12 cellular contexts compared by ENCODE assay signal in the genomic region with DNA sequence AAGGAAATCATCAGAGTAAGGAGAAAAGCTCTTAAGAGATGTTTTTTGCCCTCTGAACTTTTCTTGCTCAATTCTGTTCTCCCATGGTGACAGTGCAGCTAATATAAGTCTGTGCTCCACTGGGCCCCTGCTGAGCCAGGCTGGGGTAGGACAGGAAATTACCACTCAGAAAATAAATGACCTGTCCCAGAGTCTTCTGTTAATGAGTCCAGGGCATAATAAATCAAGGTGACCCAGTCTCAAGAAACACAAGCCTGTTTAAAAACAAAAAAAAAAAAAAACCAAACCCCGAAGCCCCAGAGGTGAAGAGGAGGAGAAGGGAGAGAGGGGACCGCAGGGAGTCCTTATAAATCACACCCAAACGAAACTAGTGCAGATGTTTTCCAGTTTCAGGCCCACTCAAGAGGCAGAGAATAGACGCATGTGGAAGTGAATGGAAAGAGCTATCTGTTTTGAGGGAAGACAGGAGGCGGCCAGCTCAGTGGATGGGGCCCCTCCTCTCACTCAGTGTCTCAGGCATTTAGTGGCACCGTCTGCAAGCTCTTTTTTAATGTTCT. TPM values are rescaled to one million over a fixed set of nuclear protein-coding genes. Genes with fewer than 3 reads are reported as not detected.
DNase-seq lines count a peak whose midpoint lies in the region; ATAC-seq and TF ChIP-seq lines count a peak whose summit lies in the region.
"Had no signal": no experiment of that assay in that cellular context is flagged by ENCODE, and none has a peak within 500 bp of the region (broad histone marks: within the 10 kb centered on the region; RNA-seq: fewer than 3 reads in every experiment).

No MANE protein-coding gene starts in this region.

- H3K27ac Mint-ChIP-seq in immature natural killer cell: no peak overlapping the region
- H3K27ac Mint-ChIP-seq: memory B cell had no signal

- TF ChIP-seq CTCF in body of pancreas (IDR thresholded peaks at IDR 0.05): no peak
- no peak for TF ChIP-seq CTCF in uterus (IDR thresholded peaks at IDR 0.05)

- no peak for TF ChIP-seq POLR2A in body of pancreas (IDR thresholded peaks at IDR 0.05)
- no peak for TF ChIP-seq POLR2A in uterus (IDR thresholded peaks at IDR 0.05)

- peaks cover 22% of the 10 kb centered on the region for H3K4me1 ChIP-seq in body of pancreas
- H3K4me1 ChIP-seq in muscle layer of duodenum (ENCODE audit: control insufficient read depth in 1 of 2, insufficient read depth in 2 of 2, low read length in 2 of 2): peaks cover 0 to 35% of the 10 kb centered on the region in 2 donors
- peaks cover 9 to 28% of the 10 kb centered on the region in 2 donors for H3K4me1 ChIP-seq in uterus

- WGBS in body of pancreas, 2 donors: 38 to 49% methylated on average over 6 of the region's 6 CpGs

- no peaks in the 10 kb centered on the region for H3K9me3 ChIP-seq in body of pancreas
- H3K9me3 ChIP-seq in muscle layer of duodenum (ENCODE audit: control insufficient read depth in 1 of 2, low read length in 2 of 2): no peaks in the 10 kb centered on the region
- H3K9me3 ChIP-seq in uterus: no peaks in the 10 kb centered on the region

- ATAC-seq in body of pancreas: peak; percentile 74
- no peak for ATAC-seq in HG03039 (IDR thresholded peaks at IDR 0.05; ENCODE audit: unreplicated experiment)
- ATAC-seq in GM19328 (IDR thresholded peaks at IDR 0.05; ENCODE audit: unreplicated experiment): no peak
- ATAC-seq: esophagus mucosa had no signal

- DNase-seq in NCI-H2171 treated with DMSO at 0.1 percent for 48 hours (lab: John Stamatoyannopoulos, UW) (peak; percentile 16), NCI-H2171 (lab: John Stamatoyannopoulos, UW) (no peak), body of pancreas (peak in 3 of 4 donors; percentile 27 to 38 (median 29)), uterus (peak; percentile 77 to 92), immature natural killer cell (no peak)
- DNase-seq: 8988T, NCI-H526 had no signal

- H3K36me3 ChIP-seq in body of pancreas (replicated peaks in 1 of 2; ENCODE audit: insufficient read depth in 1 of 2, low read depth in 2 of 2) (no peaks in the 10 kb centered on the region), muscle layer of duodenum (ENCODE audit: control insufficient read depth in 1 of 2, insufficient read depth in 2 of 2, low read length in 2 of 2) (no peaks in the 10 kb centered on the region), uterus (no peaks in the 10 kb centered on the region)

- H3K27me3 Mint-ChIP-seq in immature natural killer cell (ENCODE audit: low read depth in 3 of 3): peaks cover 0 to 3% (median 1%) of the 10 kb centered on the region in 3 donors
- H3K27me3 Mint-ChIP-seq: memory B cell had no signal

- intact Hi-C loops in body of pancreas (cut with DNase I) (no loop called here), uterus (cut with DNase I; ENCODE audit: low total_unique reads) (no loop called here)

- no peak overlapping the region for H3K4me3 Mint-ChIP-seq in immature natural killer cell
- H3K4me3 Mint-ChIP-seq: memory B cell had no signal

- H3K9me3 Mint-ChIP-seq in immature natural killer cell: no peaks in the 10 kb centered on the region
- H3K9me3 Mint-ChIP-seq: memory B cell had no signal

- no peaks in the 10 kb centered on the region for H3K4me1 Mint-ChIP-seq in immature natural killer cell

- no peaks in the 10 kb centered on the region for H3K36me3 Mint-ChIP-seq in immature natural killer cell
- H3K36me3 Mint-ChIP-seq: memory B cell had no signal

- H3K27me3 ChIP-seq in body of pancreas: no peaks in the 10 kb centered on the region
- no peaks in the 10 kb centered on the region for H3K27me3 ChIP-seq in muscle layer of duodenum (ENCODE audit: low read depth, low read length)
- no peaks in the 10 kb centered on the region for H3K27me3 ChIP-seq in uterus

- H3K27ac ChIP-seq in body of pancreas (peak overlapping the region in 3 of 4 donors; percentile 17 to 58 (median 51)), muscle layer of duodenum (ENCODE audit: low read length) (peak overlapping the region; percentile 42), uterus (peak overlapping the region; percentile 74 to 83)

- no peak overlapping the region for H3K4me3 ChIP-seq in body of pancreas
- no peak overlapping the region for H3K4me3 ChIP-seq in muscle layer of duodenum (ENCODE audit: low read depth in 1 of 2, low read length in 2 of 2)
- H3K4me3 ChIP-seq in uterus: no peak overlapping the region

RNA-seq across cellular contexts. Expression of a gene that starts 59.8 kb away (rescaled TPM):
- 10 to 100 TPM; 22.7 to 29.6 TPM for total RNA-seq in body of pancreas
- 100 to 1,000 TPM; 103 to 169 (median 105) TPM for total RNA-seq in uterus
- polyA plus RNA-seq in immature natural killer cell: not detected

Comparison
In these comparisons a context has a peak if more than half of its experiments do, and no peak if none do; other contexts are left out.
1. DNase-seq: peak in NCI-H2171 treated with DMSO at 0.1 percent for 48 hours (single experiment), body of pancreas (3 of 4) and uterus (2 of 2); none in NCI-H2171 (single experiment) and immature natural killer cell (0 of 3).
2. Peak in every context shown above with its lines, with median percentiles within 50 percentile points of each other: H3K27ac ChIP-seq.